In the genomic region with DNA sequence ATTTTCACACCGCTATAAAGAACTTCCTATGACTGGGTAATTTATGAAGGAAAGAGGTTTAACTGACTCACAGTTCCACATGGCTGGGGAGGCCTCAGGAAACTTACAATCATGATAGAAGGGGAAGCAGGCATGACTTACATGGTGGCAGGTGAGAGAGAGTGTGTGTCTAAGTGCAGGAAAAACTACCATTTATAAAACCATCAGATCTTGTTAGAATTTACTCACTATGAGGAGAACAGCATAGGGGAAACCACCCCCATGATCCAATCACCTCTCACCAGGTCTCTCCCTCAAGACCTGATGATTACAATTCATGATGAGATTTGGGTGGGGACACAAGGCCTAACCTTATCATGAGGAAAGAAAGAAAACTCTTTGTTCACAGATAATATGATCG, we compare ENCODE assay signal across 23 cellular contexts.
"Had no signal": no experiment of that assay in that cellular context is flagged by ENCODE, and none has a peak within 500 bp of the region (broad histone marks: within the 10 kb centered on the region; RNA-seq: fewer than 3 reads in every experiment).

No MANE protein-coding gene starts in this region.

- H3K9me3 Mint-ChIP-seq: activated CD4-positive, alpha-beta T cell treated with anti-CD3 and anti-CD28 coated beads, Interleukin-2, amount 10 ng/mL, durations not matched to agents 24 days and 14 days; activated T-helper 1 cell treated with anti-CD3 and anti-CD28 coated beads, Interleukin-12 subunit alpha, Interleukin-12 subunit beta, Interleukin-2, Interleukin-4 antibody, amounts not matched to agents 30 ng/mL and 10 ng/mL and 1 ng/mL, durations not matched to agents 14 hours and 24 hours and 36 hours had no signal

- H3K27ac Mint-ChIP-seq: activated CD4-positive, alpha-beta memory T cell treated with anti-CD3 and anti-CD28 coated beads for 36 hours; activated CD4-positive, alpha-beta T cell treated with anti-CD3 and anti-CD28 coated beads, Interleukin-2, amount 10 ng/mL, durations not matched to agents 24 days and 14 days; activated naive CD8-positive, alpha-beta T cell treated with anti-CD3 and anti-CD28 coated beads for 36 hours; activated T-helper 1 cell treated with anti-CD3 and anti-CD28 coated beads, Interleukin-12 subunit alpha, Interleukin-12 subunit beta, Interleukin-2, Interleukin-4 antibody, amounts not matched to agents 30 ng/mL and 10 ng/mL and 1 ng/mL, durations not matched to agents 14 hours and 24 hours and 36 hours; T-helper 1 cell treated with Interleukin-12 subunit alpha and Interleukin-12 subunit beta and Interleukin-4 antibody, amounts not matched to agents 30 μg/mL and 1 μg/mL, for 36 hours had no signal

- H3K4me1 ChIP-seq: breast epithelium had no signal

- H3K27ac ChIP-seq: breast epithelium had no signal

- H3K9me3 ChIP-seq: breast epithelium, SJSA1 had no signal

- DNase-seq: activated CD4-positive, alpha-beta memory T cell treated with anti-CD3 and anti-CD28 coated beads for 36 hours; activated CD4-positive, alpha-beta T cell treated with anti-CD3 and anti-CD28 coated beads, Interleukin-2, amount 10 ng/mL, durations not matched to agents 24 days and 14 days; activated CD4-positive, CD25-positive, alpha-beta regulatory T cell treated with anti-CD3 and anti-CD28 coated beads, Interleukin-2, amount 50 U/mL, for 72 hours; activated CD8-positive, alpha-beta memory T cell treated with anti-CD3 and anti-CD28 coated beads, Interleukin-2, amount 50 U/mL, for 4 hours; activated effector memory CD4-positive, alpha-beta T cell treated with anti-CD3 and anti-CD28 coated beads, Interleukin-2, amount 50 U/mL, for 16 hours; activated naive CD4-positive, alpha-beta T cell treated with Interleukin-2 at 50 U/mL for 16 hours; activated naive CD8-positive, alpha-beta T cell treated with anti-CD3 and anti-CD28 coated beads for 36 hours; activated T-cell treated with anti-CD3 and anti-CD28 coated beads, Interleukin-2, amount 50 U/mL, for 1 hour; caudate nucleus; NCI-H1048; NCI-H146; NCI-H187 treated with DMSO at 0.1 percent for 48 hours; NCI-H2081 treated with DMSO at 0.1 percent for 48 hours; NCI-H446; NCI-H524; PC-3; SHP77 had no signal

- ATAC-seq: K562, PC-3, SK-N-SH treated with all-trans-retinoic acid at 6 μM for 48 hours had no signal

- H3K4me3 ChIP-seq: breast epithelium, K562, SJSA1 had no signal

- H3K27me3 Mint-ChIP-seq: activated CD4-positive, alpha-beta memory T cell treated with anti-CD3 and anti-CD28 coated beads for 36 hours; activated CD4-positive, alpha-beta T cell treated with anti-CD3 and anti-CD28 coated beads, Interleukin-2, amount 10 ng/mL, durations not matched to agents 24 days and 14 days; activated naive CD8-positive, alpha-beta T cell treated with anti-CD3 and anti-CD28 coated beads for 36 hours had no signal

- H3K4me3 Mint-ChIP-seq: activated CD4-positive, alpha-beta memory T cell treated with anti-CD3 and anti-CD28 coated beads for 36 hours; activated CD4-positive, alpha-beta T cell treated with anti-CD3 and anti-CD28 coated beads, Interleukin-2, amount 10 ng/mL, durations not matched to agents 24 days and 14 days; activated naive CD8-positive, alpha-beta T cell treated with anti-CD3 and anti-CD28 coated beads for 36 hours; activated T-helper 1 cell treated with anti-CD3 and anti-CD28 coated beads, Interleukin-12 subunit alpha, Interleukin-12 subunit beta, Interleukin-2, Interleukin-4 antibody, amounts not matched to agents 30 ng/mL and 10 ng/mL and 1 ng/mL, durations not matched to agents 14 hours and 24 hours and 36 hours; T-helper 1 cell treated with Interleukin-12 subunit alpha and Interleukin-12 subunit beta and Interleukin-4 antibody, amounts not matched to agents 30 μg/mL and 1 μg/mL, for 36 hours had no signal

- H3K4me1 Mint-ChIP-seq: activated CD4-positive, alpha-beta T cell treated with anti-CD3 and anti-CD28 coated beads, Interleukin-2, amount 10 ng/mL, durations not matched to agents 24 days and 14 days had no signal

- H3K27me3 ChIP-seq: breast epithelium, SJSA1 had no signal

- H3K36me3 ChIP-seq: breast epithelium, SJSA1 had no signal
